Comparison of ENCODE assay signal across 8 cellular contexts in the genomic region with DNA sequence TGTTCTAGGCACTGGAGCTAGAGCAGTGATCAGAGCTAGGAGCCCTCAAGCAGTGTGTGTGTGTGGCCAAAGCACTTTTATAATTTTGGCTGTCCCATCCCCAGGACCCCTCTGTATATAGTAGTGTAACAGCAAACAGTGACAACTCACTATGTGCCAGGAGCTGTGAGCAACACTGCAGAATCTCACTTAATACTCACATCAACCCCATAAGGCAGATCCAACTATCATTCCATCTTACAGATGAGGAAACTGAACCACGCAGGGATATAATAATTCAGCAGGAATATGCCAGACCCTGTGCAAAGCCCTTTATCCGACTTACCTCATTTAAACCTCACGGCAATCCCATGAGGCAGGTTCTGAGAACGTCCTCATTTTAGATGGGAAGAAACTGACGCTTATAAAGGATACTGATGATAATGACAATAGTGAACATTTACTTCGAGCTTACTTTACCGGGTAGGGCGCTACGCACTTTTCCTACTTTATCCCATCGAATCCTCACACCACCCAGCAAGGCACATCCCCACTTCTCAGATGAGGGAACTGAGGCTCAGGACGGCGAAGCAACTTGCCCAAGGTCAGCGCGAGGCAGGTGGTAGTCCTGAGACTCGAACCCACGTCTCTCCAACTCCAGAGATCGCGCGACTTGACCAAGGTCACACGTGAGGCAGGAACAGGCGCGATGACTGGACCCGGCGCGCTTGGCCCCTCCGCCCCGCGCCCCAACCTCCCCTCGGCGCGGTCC. TPM values are rescaled to one million over a fixed set of nuclear protein-coding genes. Genes with fewer than 3 reads are reported as not detected.
DNase-seq lines count a peak whose midpoint lies in the region; ATAC-seq lines count a peak whose summit lies in the region.

No MANE protein-coding gene starts in this region.

- H3K4me1 ChIP-seq in esophagus (ENCODE audit: control insufficient read depth in 2 of 2, insufficient read depth in 2 of 2, low read length in 1 of 2) (peaks cover 3 to 14% of the 10 kb centered on the region in 2 donors), neuron (ENCODE audit: insufficient read depth, low read length) (peaks cover 31% of the 10 kb centered on the region)

- H2AFZ ChIP-seq in neuron (ENCODE audit: low read depth, low read length), result no peak overlapping the region

- H3K4me3 ChIP-seq in esophagus (ENCODE audit: low read depth in 1 of 2, low read length in 2 of 2) (peak overlapping the region; percentile 80 to 92), neuron (ENCODE audit: low read length) (peak overlapping the region; percentile 77)

- no peaks in the 10 kb centered on the region for H3K9me3 Mint-ChIP-seq in T-helper 2 cell treated with Interferon-gamma antibody and Interleukin-4, amounts not matched to agents 5 μg/mL and 100 μg/mL, for 36 hours

- peaks cover 40% of the 10 kb centered on the region for H3K36me3 Mint-ChIP-seq in T-helper 2 cell treated with Interferon-gamma antibody and Interleukin-4, amounts not matched to agents 5 μg/mL and 100 μg/mL, for 36 hours (ENCODE audit: low read depth)

- peak overlapping the region; percentile 89 for H3K27ac Mint-ChIP-seq in T-helper 2 cell treated with Interferon-gamma antibody and Interleukin-4, amounts not matched to agents 5 μg/mL and 100 μg/mL, for 36 hours

- peaks cover 0 to 7% of the 10 kb centered on the region in 2 donors for H3K36me3 ChIP-seq in esophagus (ENCODE audit: control insufficient read depth in 2 of 2, insufficient read depth in 2 of 2, low read length in 1 of 2)
- H3K36me3 ChIP-seq in neuron (ENCODE audit: insufficient read depth, low read length), result peaks cover 14% of the 10 kb centered on the region

- no peaks in the 10 kb centered on the region for H3K9me3 ChIP-seq in esophagus (ENCODE audit: control insufficient read depth in 2 of 2, insufficient read depth in 1 of 2, low read depth in 1 of 2, low read length in 1 of 2)
- H3K9me3 ChIP-seq in neuron (ENCODE audit: low read length), result no peaks in the 10 kb centered on the region

- H3K4me1 Mint-ChIP-seq in T-helper 2 cell treated with Interferon-gamma antibody and Interleukin-4, amounts not matched to agents 5 μg/mL and 100 μg/mL, for 36 hours (ENCODE audit: low read depth), result peaks cover 55% of the 10 kb centered on the region

- WGBS in esophagus, 2 donors, result 13 to 16% methylated on average over 27 to 31 of the region's 31 CpGs

- peak overlapping the region; percentile 96 for H3K4me3 Mint-ChIP-seq in T-helper 2 cell treated with Interferon-gamma antibody and Interleukin-4, amounts not matched to agents 5 μg/mL and 100 μg/mL, for 36 hours

- H3K27ac ChIP-seq in esophagus (ENCODE audit: low read depth in 2 of 2, low read length in 1 of 2), result peak overlapping the region; percentile 98

- ATAC-seq in HG03565 (IDR thresholded peaks at IDR 0.05; ENCODE audit: unreplicated experiment) (peak; percentile 1), GM21367 (IDR thresholded peaks at IDR 0.05; ENCODE audit: unreplicated experiment) (no peak)

- H3K27me3 ChIP-seq in esophagus (ENCODE audit: control insufficient read depth in 1 of 2, insufficient read depth in 2 of 2, low read length in 2 of 2) (no peaks in the 10 kb centered on the region), neuron (ENCODE audit: insufficient read depth, low read length) (no peaks in the 10 kb centered on the region)

- no peaks in the 10 kb centered on the region for H3K27me3 Mint-ChIP-seq in T-helper 2 cell treated with Interferon-gamma antibody and Interleukin-4, amounts not matched to agents 5 μg/mL and 100 μg/mL, for 36 hours (ENCODE audit: low read depth)

- DNase-seq in NOMO-1 (lab: John Stamatoyannopoulos, UW; ENCODE audit: unreplicated experiment in 2 of 2) (peak; percentile 27 to 29), NOMO-1 treated with dmso at 0.1 percent for 144 hours (lab: John Stamatoyannopoulos, UW; ENCODE audit: unreplicated experiment) (no peak), NCI-H526 treated with DMSO at 0.1 percent for 48 hours (lab: John Stamatoyannopoulos, UW) (no peak)
- DNase-seq in T-helper 2 cell treated with Interferon-gamma antibody and Interleukin-4, amounts not matched to agents 5 μg/mL and 100 μg/mL, for 36 hours (ENCODE audit: low spot score), result peak; percentile 44

RNA-seq across cellular contexts. Expression of gene RAB35, which starts 0.7 kb away (rescaled TPM):
- polyA plus RNA-seq in esophagus, result 10 to 100 TPM; 33.5 to 34.3 TPM

Comparison
In these comparisons a context has a peak if more than half of its experiments do, and no peak if none do; other contexts are left out.
1. DNase-seq: peak in NOMO-1 (2 of 2) and T-helper 2 cell treated with Interferon-gamma antibody and Interleukin-4, amounts not matched to agents 5 μg/mL and 100 μg/mL, for 36 hours (single experiment); none in NOMO-1 treated with dmso at 0.1 percent for 144 hours (single experiment) and NCI-H526 treated with DMSO at 0.1 percent for 48 hours (single experiment).